In genomic region chr1:62271932-62272728, GRCh38 we compare ENCODE assay signal across 8 cellular contexts. TPM values are rescaled to one million over a fixed set of nuclear protein-coding genes. Genes with fewer than 3 reads are reported as not detected.
DNase-seq lines count a peak whose midpoint lies in the region; ATAC-seq and TF ChIP-seq lines count a peak whose summit lies in the region.

No MANE protein-coding gene starts in this region.

- 76 to 78% methylated on average over 13 of the region's 13 CpGs for WGBS in aorta, 2 donors

- TF ChIP-seq POLR2A in breast epithelium (IDR thresholded peaks at IDR 0.05): no peak

- H3K27me3 Mint-ChIP-seq in CD4-positive, alpha-beta T cell: no peaks in the 10 kb centered on the region
- H3K27me3 Mint-ChIP-seq in activated B cell treated with CpG ODN at 0.5 μM for 24 hours: no peaks in the 10 kb centered on the region
- H3K27me3 Mint-ChIP-seq in endothelial cell (ENCODE audit: unreplicated experiment): no peaks in the 10 kb centered on the region

- intact Hi-C loops in CD4-positive, alpha-beta T cell (cut with DNase I, micrococcal nuclease): loop anchor here (1.0 to 5.0 kb wide), 3 partner anchors 135 to 515 kb away; partner anchors contain the start of gene USP1 (in 1 of the 2)
- intact Hi-C loops in activated B cell treated with CpG ODN at 0.5 μM for 24 hours (cut with micrococcal nuclease) (no loop called here), breast epithelium (cut with DNase I; ENCODE audit: low total_unique reads) (no loop called here), aorta (cut with DNase I) (no loop called here)

- H3K27me3 ChIP-seq in CD4-positive, alpha-beta T cell (ENCODE audit: control insufficient read depth, insufficient read depth, low read length): no peaks in the 10 kb centered on the region
- H3K27me3 ChIP-seq in breast epithelium: no peaks in the 10 kb centered on the region
- no peaks in the 10 kb centered on the region for H3K27me3 ChIP-seq in aorta (ENCODE audit: control insufficient read depth in 1 of 2, insufficient read depth in 2 of 2, low read length in 1 of 2)

- peak overlapping the region; percentile 31 for H3K27ac ChIP-seq in CD4-positive, alpha-beta T cell (ENCODE audit: low read depth, low read length)
- H3K27ac ChIP-seq in breast epithelium: no peak overlapping the region
- H3K27ac ChIP-seq in aorta (ENCODE audit: low read depth in 1 of 2, low read length in 2 of 2): no peak overlapping the region

- no peak for TF ChIP-seq CTCF in CD4-positive, alpha-beta T cell (IDR thresholded peaks at IDR 0.05)
- TF ChIP-seq CTCF in activated B cell treated with CpG ODN at 0.5 μM for 24 hours (IDR thresholded peaks at IDR 0.05) (no peak), endothelial cell (IDR thresholded peaks at IDR 0.05; ENCODE audit: unreplicated experiment) (peak; percentile 27), breast epithelium (IDR thresholded peaks at IDR 0.05) (no peak)

- ATAC-seq in CD4-positive, alpha-beta T cell (ENCODE audit: poor library complexity): peak; percentile 90
- ATAC-seq in GM19395 (IDR thresholded peaks at IDR 0.05; ENCODE audit: unreplicated experiment) (peak; percentile 96), HG03280 (IDR thresholded peaks at IDR 0.05; ENCODE audit: unreplicated experiment) (peak; percentile 69), activated B cell treated with CpG ODN at 0.5 μM for 24 hours (ENCODE audit: low read depth) (peak; percentile 67), aorta (ENCODE audit: low FRiP score) (no peak)

- CTCF ChIA-PET in CD4-positive, alpha-beta T cell (lab: Charles Lee): no interaction called here
- CTCF ChIA-PET in activated B cell treated with CpG ODN at 0.5 μM for 24 hours (lab: Charles Lee): no interaction called here

- DNase-seq in CD4-positive, alpha-beta T cell: peak; percentile 11 to 59 (median 43)
- DNase-seq in activated B cell treated with CpG ODN at 0.5 μM for 24 hours (no peak), endothelial cell (ENCODE audit: low spot score) (peak; percentile 28), globus pallidus (ENCODE audit: low spot score) (no peak), breast epithelium (ENCODE audit: low spot score in 2 of 2) (no peak), aorta (no peak)

- peaks cover 37% of the 10 kb centered on the region for H3K4me1 Mint-ChIP-seq in CD4-positive, alpha-beta T cell (ENCODE audit: low read depth)
- H3K4me1 Mint-ChIP-seq in activated B cell treated with CpG ODN at 0.5 μM for 24 hours (peaks cover 15% of the 10 kb centered on the region), endothelial cell (ENCODE audit: unreplicated experiment) (peaks cover 18% of the 10 kb centered on the region)

- POLR2A ChIA-PET in CD4-positive, alpha-beta T cell (lab: Charles Lee): interaction anchor here (0.6 to 2.7 kb wide), 3 partner anchors 86 to 164 kb away, joined by 3 to 12 read pairs (median 4); no protein-coding TSS in a partner anchor
- POLR2A ChIA-PET in activated B cell treated with CpG ODN at 0.5 μM for 24 hours (lab: Charles Lee): no interaction called here

- H3K4me1 ChIP-seq in breast epithelium (no peaks in the 10 kb centered on the region), aorta (ENCODE audit: control insufficient read depth in 1 of 2, insufficient read depth in 2 of 2, low read length in 2 of 2) (no peaks in the 10 kb centered on the region)

- peak overlapping the region; percentile 47 for H3K4me3 Mint-ChIP-seq in CD4-positive, alpha-beta T cell
- H3K4me3 Mint-ChIP-seq in activated B cell treated with CpG ODN at 0.5 μM for 24 hours: peak overlapping the region; percentile 12
- no peak overlapping the region for H3K4me3 Mint-ChIP-seq in endothelial cell (ENCODE audit: unreplicated experiment)

- peak overlapping the region; percentile 87 for H3K27ac Mint-ChIP-seq in CD4-positive, alpha-beta T cell
- peak overlapping the region; percentile 19 for H3K27ac Mint-ChIP-seq in activated B cell treated with CpG ODN at 0.5 μM for 24 hours
- peak overlapping the region; percentile 23 for H3K27ac Mint-ChIP-seq in endothelial cell (ENCODE audit: unreplicated experiment)

- no peaks in the 10 kb centered on the region for H3K36me3 Mint-ChIP-seq in CD4-positive, alpha-beta T cell (ENCODE audit: low read depth)
- no peaks in the 10 kb centered on the region for H3K36me3 Mint-ChIP-seq in activated B cell treated with CpG ODN at 0.5 μM for 24 hours (ENCODE audit: low read depth)
- peaks cover 4% of the 10 kb centered on the region for H3K36me3 Mint-ChIP-seq in endothelial cell (ENCODE audit: low read depth, unreplicated experiment)

- no peaks in the 10 kb centered on the region for H3K9me3 Mint-ChIP-seq in CD4-positive, alpha-beta T cell
- H3K9me3 Mint-ChIP-seq in activated B cell treated with CpG ODN at 0.5 μM for 24 hours (peaks cover 3% of the 10 kb centered on the region), endothelial cell (ENCODE audit: unreplicated experiment) (no peaks in the 10 kb centered on the region)

- no peaks in the 10 kb centered on the region for H3K9me3 ChIP-seq in CD4-positive, alpha-beta T cell (ENCODE audit: control insufficient read depth, low read length)
- H3K9me3 ChIP-seq in breast epithelium: no peaks in the 10 kb centered on the region
- H3K9me3 ChIP-seq in aorta (ENCODE audit: control insufficient read depth, low read length): no peaks in the 10 kb centered on the region

- H3K36me3 ChIP-seq in breast epithelium: no peaks in the 10 kb centered on the region
- no peaks in the 10 kb centered on the region for H3K36me3 ChIP-seq in aorta (ENCODE audit: control insufficient read depth in 1 of 2, insufficient read depth in 2 of 2, low read length in 1 of 2)

- no peak overlapping the region for H3K4me3 ChIP-seq in breast epithelium
- no peak overlapping the region for H3K4me3 ChIP-seq in aorta (ENCODE audit: low read length in 2 of 2)

RNA-seq across cellular contexts. Expression of gene KANK4, which starts 47.1 kb away (rescaled TPM):
- not detected for total RNA-seq in CD4-positive, alpha-beta T cell
- total RNA-seq in activated B cell treated with CpG ODN at 0.5 μM for 24 hours: not detected in 2 replicates
- total RNA-seq in endothelial cell (ENCODE audit: unreplicated experiment): 1.4 TPM
- total RNA-seq in breast epithelium: 1 to 10 TPM in 1 of 3 donors, under 1 TPM in 2; 0.48 to 1.6 (median 0.66) TPM
- total RNA-seq in aorta: under 1 TPM; 0.42 to 0.66 TPM
- polyA plus RNA-seq in aorta: under 1 TPM in 1 of 2 donors, not detected in 1; 0.13 TPM

Comparison
In these comparisons a context has a peak if more than half of its experiments do, and no peak if none do; other contexts are left out.
1. DNase-seq: peak in CD4-positive, alpha-beta T cell (10 of 10) and endothelial cell (single experiment); none in activated B cell treated with CpG ODN at 0.5 μM for 24 hours (single experiment), globus pallidus (single experiment), breast epithelium (0 of 2) and aorta (0 of 2).
2. H3K27ac Mint-ChIP-seq: peak in every context shown above with its lines; median percentile 87 in CD4-positive, alpha-beta T cell; 23 in endothelial cell; 19 in activated B cell treated with CpG ODN at 0.5 μM for 24 hours.
3. intact Hi-C loops: an anchor here in CD4-positive, alpha-beta T cell (1.0 to 5.0 kb wide); none called in activated B cell treated with CpG ODN at 0.5 μM for 24 hours, breast epithelium and aorta.